Comparison of ENCODE assay signal across 22 cellular contexts in the genomic region with DNA sequence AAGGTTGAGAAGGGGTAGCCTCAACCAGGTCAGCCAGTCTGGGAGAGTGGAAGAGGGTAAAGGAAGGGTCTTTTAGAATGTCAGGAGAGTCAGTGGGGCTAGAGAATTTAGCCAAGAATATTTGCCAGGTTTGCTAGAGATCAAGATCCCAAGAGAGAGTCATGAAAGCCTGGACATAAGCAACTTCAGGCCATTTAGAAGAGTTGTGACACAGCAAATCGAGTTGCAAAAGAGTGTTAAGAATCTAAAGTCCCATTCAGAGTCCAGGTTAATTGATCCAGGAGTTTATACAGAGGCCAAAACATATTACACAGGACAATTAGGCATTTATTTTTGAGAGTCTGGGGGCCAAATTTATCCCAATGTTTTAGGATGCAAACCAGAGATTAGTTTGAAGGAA.
"Had no signal": no experiment of that assay in that cellular context is flagged by ENCODE, and none has a peak within 500 bp of the region (broad histone marks: within the 10 kb centered on the region; RNA-seq: fewer than 3 reads in every experiment).

No MANE protein-coding gene starts in this region.

- H3K36me3 ChIP-seq: colonic mucosa, esophagus squamous epithelium, gastrocnemius medialis, heart right ventricle, left ventricle myocardium inferior, lower lobe of right lung had no signal

- H3K4me1 ChIP-seq: colonic mucosa, esophagus squamous epithelium, gastrocnemius medialis, heart right ventricle, left ventricle myocardium inferior, lower lobe of right lung had no signal

- H3K27me3 ChIP-seq: colonic mucosa, esophagus squamous epithelium, gastrocnemius medialis had no signal

- H3K9me3 ChIP-seq: colonic mucosa, esophagus squamous epithelium, gastrocnemius medialis, heart right ventricle, left ventricle myocardium inferior, lower lobe of right lung had no signal

- ATAC-seq: effector memory CD8-positive, alpha-beta T cell; esophagus mucosa; gastrocnemius medialis; heart right ventricle; lower lobe of right lung had no signal

- H3K4me3 Mint-ChIP-seq: dendritic cell treated with granulocyte-macrophage colony-stimulating factor and Interleukin-4, amounts not matched to agents 40 ng/mL and 50 ng/mL, for 4 days; effector memory CD8-positive, alpha-beta T cell; endodermal cell had no signal

- H3K27ac ChIP-seq: colonic mucosa, epithelial cell of prostate, esophagus squamous epithelium, gastrocnemius medialis, heart right ventricle, left ventricle myocardium inferior, lower lobe of right lung had no signal

- H3K27ac Mint-ChIP-seq: dendritic cell treated with granulocyte-macrophage colony-stimulating factor and Interleukin-4, amounts not matched to agents 40 ng/mL and 50 ng/mL, for 4 days; effector memory CD8-positive, alpha-beta T cell; endodermal cell had no signal

- H3K9me3 Mint-ChIP-seq: dendritic cell treated with granulocyte-macrophage colony-stimulating factor and Interleukin-4, amounts not matched to agents 40 ng/mL and 50 ng/mL, for 4 days had no signal

- H3K4me3 ChIP-seq: colonic mucosa, esophagus squamous epithelium, gastrocnemius medialis, heart right ventricle, left ventricle myocardium inferior, lower lobe of right lung had no signal

- H3K27me3 Mint-ChIP-seq: dendritic cell treated with granulocyte-macrophage colony-stimulating factor and Interleukin-4, amounts not matched to agents 40 ng/mL and 50 ng/mL, for 4 days; effector memory CD8-positive, alpha-beta T cell had no signal

- H3K4me1 Mint-ChIP-seq: endodermal cell had no signal

- DNase-seq: colonic mucosa; cortex of kidney; effector CD8-positive, alpha-beta T cell; effector memory CD8-positive, alpha-beta T cell; endodermal cell; erythroblast; esophagus squamous epithelium; foreskin fibroblast; foreskin melanocyte; gastrocnemius medialis; glutamatergic neuron; head of caudate nucleus; heart right ventricle; hippocampal formation; left cardiac atrium; left ventricle myocardium inferior; lower lobe of right lung; mesenchymal stem cell; midbrain had no signal
